17 cellular contexts compared by ENCODE assay signal in genomic region chr10:121092341-121093099, GRCh38.
DNase-seq lines count a peak whose midpoint lies in the region; ATAC-seq, FAIRE-seq and TF ChIP-seq lines count a peak whose summit lies in the region.
"Had no signal": no experiment of that assay in that cellular context is flagged by ENCODE, and none has a peak within 500 bp of the region (broad histone marks: within the 10 kb centered on the region; RNA-seq: fewer than 3 reads in every experiment).

No MANE protein-coding gene starts in this region.

- H3K36me3 ChIP-seq in HepG2 (replicated peaks in 1 of 2; ENCODE audit: control insufficient read depth in 1 of 2, insufficient read depth in 2 of 2, low read length in 2 of 2): no peaks in the 10 kb centered on the region
- H3K36me3 ChIP-seq in right lobe of liver: no peaks in the 10 kb centered on the region
- H3K36me3 ChIP-seq in mucosa of descending colon (ENCODE audit: low read depth): no peaks in the 10 kb centered on the region
- H3K36me3 ChIP-seq: breast epithelium had no signal

- CTCF ChIA-PET in HepG2 (lab: Yijun Ruan, JAX; ENCODE audit: low intra/inter-chr PET ratio, low total read pairs): no interaction called here

- no peak overlapping the region for H3K4me3 ChIP-seq in HepG2 (replicated peaks in 1 of 3; ENCODE audit: insufficient read depth in 1 of 3, low read depth in 2 of 3, low read length in 3 of 3)
- H3K4me3 ChIP-seq in right lobe of liver: no peak overlapping the region
- no peak overlapping the region for H3K4me3 ChIP-seq in epithelial cell of proximal tubule (ENCODE audit: low read depth, low read length)
- no peak overlapping the region for H3K4me3 ChIP-seq in mucosa of descending colon
- H3K4me3 ChIP-seq: breast epithelium had no signal

- no peak overlapping the region for H3K27ac Mint-ChIP-seq in stimulated activated effector memory CD8-positive, alpha-beta T cell treated with anti-CD3 and anti-CD28 coated beads, Interleukin-12 subunit alpha, Interleukin-12 subunit beta, amount 100 ng/mL, for 72 hours
- H3K27ac Mint-ChIP-seq: CD4-positive, alpha-beta memory T cell; mesothelial cell of epicardium had no signal

- no peak for TF ChIP-seq RAD21 in HepG2 (CRISPR knock-in tag; IDR thresholded peaks at IDR 0.05)

- in situ Hi-C loops in HepG2 (cut with HindIII; ENCODE audit: extremely low pct_ligation_motif_present, low pct_unique_long_range_greater_than_20kb): no loop called here
- in situ Hi-C loops in KBM-7 (cut with MboI; ENCODE audit: low pct_unique_long_range_greater_than_20kb, low sequenced_read_pairs): no loop called here

- H3K4me1 ChIP-seq in HepG2 (ENCODE audit: insufficient read depth, low read length): peaks cover 14% of the 10 kb centered on the region
- H3K4me1 ChIP-seq in right lobe of liver: no peaks in the 10 kb centered on the region
- H3K4me1 ChIP-seq in mucosa of descending colon (ENCODE audit: low read depth): peaks cover 7% of the 10 kb centered on the region

- H3K27me3 ChIP-seq in HepG2 (ENCODE audit: control insufficient read depth in 1 of 2, insufficient read depth in 2 of 2, low read length in 2 of 2) (no peaks in the 10 kb centered on the region), right lobe of liver (no peaks in the 10 kb centered on the region)
- H3K27me3 ChIP-seq: breast epithelium had no signal

- no TSS peak for BruUV-seq in HepG2 (replicated peaks; lab: Mats Ljungman, UMichigan)

- no peak for ATAC-seq in HepG2
- no peak for ATAC-seq in right lobe of liver
- peak; percentile 87 for ATAC-seq in mucosa of descending colon
- no peak for ATAC-seq in stimulated activated effector memory CD8-positive, alpha-beta T cell treated with anti-CD3 and anti-CD28 coated beads, Interleukin-12 subunit alpha, Interleukin-12 subunit beta, amount 100 ng/mL, for 72 hours
- ATAC-seq in HG03457 (IDR thresholded peaks at IDR 0.05; ENCODE audit: unreplicated experiment): no peak
- ATAC-seq in HG03520 (IDR thresholded peaks at IDR 0.05; ENCODE audit: unreplicated experiment): no peak

- H3K36me3 Mint-ChIP-seq in stimulated activated effector memory CD8-positive, alpha-beta T cell treated with anti-CD3 and anti-CD28 coated beads, Interleukin-12 subunit alpha, Interleukin-12 subunit beta, amount 100 ng/mL, for 72 hours: no peaks in the 10 kb centered on the region
- H3K36me3 Mint-ChIP-seq: CD4-positive, alpha-beta memory T cell had no signal

- no peak overlapping the region for H3K4me3 Mint-ChIP-seq in stimulated activated effector memory CD8-positive, alpha-beta T cell treated with anti-CD3 and anti-CD28 coated beads, Interleukin-12 subunit alpha, Interleukin-12 subunit beta, amount 100 ng/mL, for 72 hours
- H3K4me3 Mint-ChIP-seq: CD4-positive, alpha-beta memory T cell; mesothelial cell of epicardium had no signal

- WGBS in HepG2 (ENCODE audit: low lambda C conversion rate): 62% methylated on average over 3 of the region's 3 CpGs
- 76% methylated on average over 3 of the region's 3 CpGs for WGBS in right lobe of liver (ENCODE audit: insufficient coverage, low coverage, low lambda C conversion rate, missing lambda C conversion rate)

- no peak overlapping the region for H3K4me2 ChIP-seq in HepG2 (ENCODE audit: low read depth, low read length)

- no peaks in the 10 kb centered on the region for H4K20me1 ChIP-seq in HepG2 (ENCODE audit: insufficient read depth, low read length)

- intact Hi-C loops in HepG2 (cut with micrococcal nuclease; ENCODE audit: unreplicated experiment): no loop called here
- intact Hi-C loops in right lobe of liver (cut with DNase I): no loop called here
- intact Hi-C loops in mucosa of descending colon (cut with DNase I, micrococcal nuclease): no loop called here

- no peak overlapping the region for H3K27ac ChIP-seq in HepG2 (ENCODE audit: extremely low read length, insufficient read depth, low read length)
- H3K27ac ChIP-seq in right lobe of liver: no peak overlapping the region
- H3K27ac ChIP-seq: breast epithelium, HL-60 had no signal

- H3K9ac ChIP-seq in HepG2 (ENCODE audit: insufficient read depth, low read depth, low read length): no peak overlapping the region

- POLR2A ChIA-PET in HepG2 (lab: Yijun Ruan, JAX): no interaction called here

- H3K9me3 Mint-ChIP-seq in stimulated activated effector memory CD8-positive, alpha-beta T cell treated with anti-CD3 and anti-CD28 coated beads, Interleukin-12 subunit alpha, Interleukin-12 subunit beta, amount 100 ng/mL, for 72 hours: peaks cover 2% of the 10 kb centered on the region

- no peak for TF ChIP-seq POLR2A in HepG2 (IDR thresholded peaks at IDR 0.05; ENCODE audit: insufficient read depth in 1 of 2, low read depth in 2 of 2, low read length in 2 of 2)
- TF ChIP-seq POLR2A in right lobe of liver (IDR thresholded peaks at IDR 0.05): no peak

- H3K79me2 ChIP-seq in HepG2 (ENCODE audit: insufficient read depth, low read length): no peaks in the 10 kb centered on the region

- DNase-seq in HepG2 (ENCODE audit: low spot score) (no peak), right lobe of liver (no peak), epithelial cell of proximal tubule (ENCODE audit: low read depth) (peak; percentile 74), mucosa of descending colon (no peak), KBM-7 (no peak)
- no peak for DNase-seq in stimulated activated effector memory CD8-positive, alpha-beta T cell treated with anti-CD3 and anti-CD28 coated beads, Interleukin-12 subunit alpha, Interleukin-12 subunit beta, amount 100 ng/mL, for 72 hours (ENCODE audit: low spot score in 2 of 2)
- DNase-seq: activated effector memory CD4-positive, alpha-beta T cell treated with anti-CD3 and anti-CD28 coated beads, Interleukin-2, amount 50 U/mL, for 16 hours; CD4-positive, alpha-beta memory T cell; foreskin melanocyte; Karpas-422; stimulated activated naive CD4-positive, alpha-beta T cell had no signal

- no peak overlapping the region for H2AFZ ChIP-seq in HepG2 (ENCODE audit: low read length)

- TF ChIP-seq EP300 in HepG2 (IDR thresholded peaks at IDR 0.05; ENCODE audit: low read depth in 2 of 2, low read length in 2 of 2): no peak
- no peak for TF ChIP-seq EP300 in HepG2 (CRISPR knock-in tag; IDR thresholded peaks at IDR 0.05; ENCODE audit: borderline replicate concordance)

- FAIRE-seq in HepG2 (lab: Jason Lieb, UNC): no peak
- FAIRE-seq: GM12891 had no signal

- H3K9me3 ChIP-seq in HepG2 (ENCODE audit: low read length) (no peaks in the 10 kb centered on the region), right lobe of liver (no peaks in the 10 kb centered on the region), mucosa of descending colon (no peaks in the 10 kb centered on the region)
- H3K9me3 ChIP-seq: breast epithelium had no signal

- no peaks in the 10 kb centered on the region for H3K4me1 Mint-ChIP-seq in stimulated activated effector memory CD8-positive, alpha-beta T cell treated with anti-CD3 and anti-CD28 coated beads, Interleukin-12 subunit alpha, Interleukin-12 subunit beta, amount 100 ng/mL, for 72 hours
- H3K4me1 Mint-ChIP-seq: CD4-positive, alpha-beta memory T cell had no signal

- TF ChIP-seq CTCF in HepG2 (CRISPR knock-in tag; IDR thresholded peaks at IDR 0.05): no peak
- no peak for TF ChIP-seq CTCF in right lobe of liver (IDR thresholded peaks at IDR 0.05)
- TF ChIP-seq CTCF in epithelial cell of proximal tubule (conservative IDR thresholded peaks at IDR 0.05; ENCODE audit: low read depth, low read length): no peak
- no peak for TF ChIP-seq CTCF in mucosa of descending colon (IDR thresholded peaks at IDR 0.05)

TF ChIP-seq in HepG2, 621 proteins besides CTCF, POLR2A, EP300 and RAD21:
- TF ChIP-seq FOSL2 (CRISPR knock-in tag; IDR thresholded peaks at IDR 0.05): peak; percentile 39; the same call in 1 of the 2 replicates
- no peak for TF ChIP-seq PREB (CRISPR knock-in tag; IDR thresholded peaks at IDR 0.05)
